ENCODE assay signal across 13 cellular contexts in genomic region chr1:178659789-178660208, GRCh38.
DNase-seq lines count a peak whose midpoint lies in the region; ATAC-seq and TF ChIP-seq lines count a peak whose summit lies in the region.
"Had no signal": no experiment of that assay in that cellular context is flagged by ENCODE, and none has a peak within 500 bp of the region (broad histone marks: within the 10 kb centered on the region; RNA-seq: fewer than 3 reads in every experiment).

No MANE protein-coding gene starts in this region.

- H3K4me3 ChIP-seq in OCI-LY3 (ENCODE audit: low read length): peak overlapping the region; percentile 43
- H3K4me3 ChIP-seq in adrenal gland: no peak overlapping the region
- H3K4me3 ChIP-seq in PC-3 (ENCODE audit: low read length): no peak overlapping the region
- H3K4me3 ChIP-seq: cardiac muscle cell had no signal

- DNase-seq in activated naive CD4-positive, alpha-beta T cell treated with Interleukin-2 at 50 U/mL for 16 hours: no peak
- DNase-seq in glomerular visceral epithelial cell (ENCODE audit: extremely low spot score) (no peak), adrenal gland (no peak), PC-3 (no peak)
- DNase-seq: kidney, NCI-H2029 had no signal

- H3K4me1 ChIP-seq in OCI-LY3 (ENCODE audit: low read length): peaks cover 37% of the 10 kb centered on the region
- no peaks in the 10 kb centered on the region for H3K4me1 ChIP-seq in adrenal gland (replicated peaks in 1 of 2)
- peaks cover 24% of the 10 kb centered on the region for H3K4me1 ChIP-seq in PC-3 (ENCODE audit: insufficient read depth, low read length)

- intact Hi-C loops in adrenal gland (cut with DNase I): no loop called here
- intact Hi-C loops in PC-3 (cut with micrococcal nuclease): no loop called here

- no peak overlapping the region for H2AFZ ChIP-seq in OCI-LY3 (ENCODE audit: low read depth, low read length)
- no peak overlapping the region for H2AFZ ChIP-seq in PC-3 (ENCODE audit: low read length)

- 68 to 81% (median 75%) methylated on average over 4 of the region's 4 CpGs for WGBS in adrenal gland, 4 donors

- no peaks in the 10 kb centered on the region for H3K36me3 ChIP-seq in OCI-LY3 (replicated peaks; ENCODE audit: low read depth, low read length)
- H3K36me3 ChIP-seq in adrenal gland (replicated peaks in 1 of 2): no peaks in the 10 kb centered on the region
- H3K36me3 ChIP-seq in PC-3 (ENCODE audit: low read depth, low read length): no peaks in the 10 kb centered on the region
- H3K36me3 ChIP-seq: cardiac muscle cell had no signal

- H4K20me1 ChIP-seq in OCI-LY3 (ENCODE audit: insufficient read depth, low read length): no peaks in the 10 kb centered on the region
- H4K20me1 ChIP-seq in PC-3 (ENCODE audit: low read length): no peaks in the 10 kb centered on the region

- H3K9ac ChIP-seq in OCI-LY3 (ENCODE audit: low read length): peak overlapping the region; percentile 4; the same call in 1 of the 2 replicates
- no peak overlapping the region for H3K9ac ChIP-seq in PC-3 (ENCODE audit: low read length)

- POLR2A ChIA-PET in PC-3 (lab: Charles Lee; ENCODE audit: unreplicated experiment): no interaction called here

- no peaks in the 10 kb centered on the region for H3K9me3 ChIP-seq in OCI-LY3 (ENCODE audit: insufficient read depth, low read length)
- H3K9me3 ChIP-seq in adrenal gland (replicated peaks in 1 of 3): no peaks in the 10 kb centered on the region
- H3K9me3 ChIP-seq in PC-3 (ENCODE audit: low read length): no peaks in the 10 kb centered on the region

- H3F3A ChIP-seq in PC-3 (ENCODE audit: low read length, unreplicated experiment): no peaks in the 10 kb centered on the region

- no peaks in the 10 kb centered on the region for H3K9me2 ChIP-seq in PC-3 (replicated peaks; ENCODE audit: low read length)

- BruUV-seq in PC-3 (replicated peaks; lab: Mats Ljungman, UMichigan): no TSS peak

- H3K4me2 ChIP-seq in OCI-LY3 (ENCODE audit: low read length) (peak overlapping the region; percentile 75), PC-3 (ENCODE audit: low read length) (no peak overlapping the region)

- CTCF ChIA-PET in PC-3 (lab: Charles Lee): no interaction called here

- ATAC-seq in GM18517 (IDR thresholded peaks at IDR 0.05; ENCODE audit: unreplicated experiment) (peak; percentile 82), GM21423 (IDR thresholded peaks at IDR 0.05; ENCODE audit: unreplicated experiment) (peak; percentile 62), HG03064 (IDR thresholded peaks at IDR 0.05; ENCODE audit: low read depth, unreplicated experiment) (peak; percentile 60), PC-3 (no peak)
- ATAC-seq: Panc1 had no signal

- TF ChIP-seq POLR2A in adrenal gland (IDR thresholded peaks at IDR 0.05): no peak

- peak overlapping the region; percentile 37 for H3K27ac ChIP-seq in OCI-LY3 (ENCODE audit: low read length)
- H3K27ac ChIP-seq in adrenal gland: no peak overlapping the region
- no peak overlapping the region for H3K27ac ChIP-seq in PC-3 (ENCODE audit: low read length)
- H3K27ac ChIP-seq: cardiac muscle cell, VCaP had no signal

- TF ChIP-seq CTCF in OCI-LY3 (IDR thresholded peaks at IDR 0.05; ENCODE audit: low read depth, low read length): no peak
- no peak for TF ChIP-seq CTCF in adrenal gland (IDR thresholded peaks at IDR 0.05)
- TF ChIP-seq CTCF in PC-3 (conservative IDR thresholded peaks at IDR 0.05; ENCODE audit: low read depth, low read length): no peak

- H3K27me3 ChIP-seq in OCI-LY3 (ENCODE audit: low read depth, low read length): no peaks in the 10 kb centered on the region
- H3K27me3 ChIP-seq in adrenal gland: no peaks in the 10 kb centered on the region
- H3K27me3 ChIP-seq in PC-3 (ENCODE audit: low read length): no peaks in the 10 kb centered on the region
- H3K27me3 ChIP-seq: cardiac muscle cell had no signal

- H3K79me2 ChIP-seq in OCI-LY3 (ENCODE audit: low read length) (no peaks in the 10 kb centered on the region), PC-3 (ENCODE audit: low read length) (no peaks in the 10 kb centered on the region)
